In the genomic region with DNA sequence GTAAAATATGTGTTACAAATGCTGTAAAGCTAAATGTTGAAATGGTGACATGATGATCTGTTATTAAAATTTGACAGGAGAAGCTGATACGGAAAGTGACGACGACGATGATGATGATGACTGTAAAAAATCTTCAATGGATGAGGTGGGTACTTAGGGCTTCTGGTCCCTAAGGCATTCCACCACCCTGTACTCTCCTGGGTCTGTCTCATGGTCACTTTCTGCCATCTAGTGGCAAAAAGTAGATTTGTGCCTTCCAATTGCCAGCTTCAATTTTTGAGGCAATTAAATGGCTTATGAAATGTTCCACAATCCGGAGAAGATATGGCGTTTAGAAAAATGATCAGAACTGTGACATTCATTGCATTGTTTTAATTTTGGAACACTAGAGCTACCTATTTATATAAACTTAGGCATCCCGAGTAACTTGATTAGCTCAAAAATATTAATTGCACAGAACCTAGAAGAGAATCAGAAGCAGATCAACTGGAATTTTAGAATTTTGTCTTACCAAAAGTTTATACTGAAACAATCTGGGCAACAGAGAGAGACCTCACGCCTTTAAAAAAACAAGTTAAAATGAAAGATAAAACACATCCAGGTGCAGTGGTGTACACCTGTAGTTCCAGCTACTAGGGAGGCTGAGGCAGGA, we compare ENCODE assay signal across 1 cellular context.
A peak's percentile ranks its signal among the peaks of the same experiment; 100 is the strongest.
TF ChIP-seq lines count a peak whose summit lies in the region.

No MANE protein-coding gene starts in this region.

TF ChIP-seq in HepG2, 621 proteins besides CTCF, POLR2A, EP300 and RAD21 (continued from another document and continues in another):
- TF ChIP-seq, protein P1, sequence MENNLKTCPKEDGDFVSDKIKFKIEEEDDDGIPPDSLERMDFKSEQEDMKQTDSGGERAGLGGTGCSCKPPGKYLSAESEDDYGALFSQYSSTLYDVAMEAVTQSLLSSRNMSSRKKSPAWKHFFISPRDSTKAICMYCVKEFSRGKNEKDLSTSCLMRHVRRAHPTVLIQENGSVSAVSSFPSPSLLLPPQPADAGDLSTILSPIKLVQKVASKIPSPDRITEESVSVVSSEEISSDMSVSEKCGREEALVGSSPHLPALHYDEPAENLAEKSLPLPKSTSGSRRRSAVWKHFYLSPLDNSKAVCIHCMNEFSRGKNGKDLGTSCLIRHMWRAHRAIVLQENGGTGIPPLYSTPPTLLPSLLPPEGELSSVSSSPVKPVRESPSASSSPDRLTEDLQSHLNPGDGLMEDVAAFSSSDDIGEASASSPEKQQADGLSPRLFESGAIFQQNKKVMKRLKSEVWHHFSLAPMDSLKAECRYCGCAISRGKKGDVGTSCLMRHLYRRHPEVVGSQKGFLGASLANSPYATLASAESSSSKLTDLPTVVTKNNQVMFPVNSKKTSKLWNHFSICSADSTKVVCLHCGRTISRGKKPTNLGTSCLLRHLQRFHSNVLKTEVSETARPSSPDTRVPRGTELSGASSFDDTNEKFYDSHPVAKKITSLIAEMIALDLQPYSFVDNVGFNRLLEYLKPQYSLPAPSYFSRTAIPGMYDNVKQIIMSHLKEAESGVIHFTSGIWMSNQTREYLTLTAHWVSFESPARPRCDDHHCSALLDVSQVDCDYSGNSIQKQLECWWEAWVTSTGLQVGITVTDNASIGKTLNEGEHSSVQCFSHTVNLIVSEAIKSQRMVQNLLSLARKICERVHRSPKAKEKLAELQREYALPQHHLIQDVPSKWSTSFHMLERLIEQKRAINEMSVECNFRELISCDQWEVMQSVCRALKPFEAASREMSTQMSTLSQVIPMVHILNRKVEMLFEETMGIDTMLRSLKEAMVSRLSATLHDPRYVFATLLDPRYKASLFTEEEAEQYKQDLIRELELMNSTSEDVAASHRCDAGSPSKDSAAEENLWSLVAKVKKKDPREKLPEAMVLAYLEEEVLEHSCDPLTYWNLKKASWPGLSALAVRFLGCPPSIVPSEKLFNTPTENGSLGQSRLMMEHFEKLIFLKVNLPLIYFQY (CRISPR knock-in tag; IDR thresholded peaks at IDR 0.05; ENCODE audit: borderline replicate concordance), result 0 out of 2 replicates have a peak, but pooled peaks have one; percentile 37
- TF ChIP-seq ZSCAN29 (CRISPR knock-in tag; conservative IDR thresholded peaks at IDR 0.05) (no peak), TEAD3 (CRISPR knock-in tag; optimal IDR thresholded peaks at IDR 0.05; ENCODE audit: borderline replicate concordance) (peak; percentile 76), NCOA2 (CRISPR knock-in tag; IDR thresholded peaks at IDR 0.05) (no peak), ZNF441 (CRISPR knock-in tag; IDR thresholded peaks at IDR 0.05; ENCODE audit: borderline replicate concordance) (no peak), SNAI1 (CRISPR knock-in tag; IDR thresholded peaks at IDR 0.05; ENCODE audit: borderline replicate concordance) (no peak), HOXA5 (CRISPR knock-in tag; IDR thresholded peaks at IDR 0.05) (peak; percentile 37; the same call in 1 of the 2 replicates), GTF3A (CRISPR knock-in tag; conservative IDR thresholded peaks at IDR 0.05) (no peak), ZNF850 (CRISPR knock-in tag; conservative IDR thresholded peaks at IDR 0.05) (no peak), ZNF432 (CRISPR knock-in tag; IDR thresholded peaks at IDR 0.05; ENCODE audit: borderline replicate concordance) (no peak), PPARG (CRISPR knock-in tag; conservative IDR thresholded peaks at IDR 0.05) (0 out of 2 replicates have a peak, but pooled peaks have one; percentile 21), CENPT (CRISPR knock-in tag; IDR thresholded peaks at IDR 0.05; ENCODE audit: low read depth) (no peak), NR1H2 (CRISPR knock-in tag; IDR thresholded peaks at IDR 0.05; ENCODE audit: borderline replicate concordance, low read depth) (no peak), SRSF9 (IDR thresholded peaks at IDR 0.05; ENCODE audit: borderline replicate concordance, insufficient read depth, low read depth, low read length, poor library complexity, severe bottlenecking) (no peak), KLF16 (CRISPR knock-in tag; IDR thresholded peaks at IDR 0.05) (no peak), ZNF30 (CRISPR knock-in tag; IDR thresholded peaks at IDR 0.05) (no peak), ARNTL (CRISPR knock-in tag; IDR thresholded peaks at IDR 0.05) (no peak), KDM2A (CRISPR knock-in tag; IDR thresholded peaks at IDR 0.05; ENCODE audit: borderline replicate concordance, low read depth) (no peak), SMC3 (IDR thresholded peaks at IDR 0.05; ENCODE audit: low read length) (peak; percentile 93), YEATS4 (CRISPR knock-in tag; IDR thresholded peaks at IDR 0.05; ENCODE audit: borderline replicate concordance) (no peak), ZNF350 (CRISPR knock-in tag; IDR thresholded peaks at IDR 0.05; ENCODE audit: borderline replicate concordance, low read depth) (no peak), ZNF773 (CRISPR knock-in tag; IDR thresholded peaks at IDR 0.05; ENCODE audit: borderline replicate concordance) (no peak), NFE2L2 (IDR thresholded peaks at IDR 0.05; ENCODE audit: low read length) (peak; percentile 26; the same call in 1 of the 2 replicates), ASH2L (IDR thresholded peaks at IDR 0.05; ENCODE audit: insufficient read length, low read depth, low read length) (peak; percentile 18), ZNF790 (CRISPR knock-in tag; IDR thresholded peaks at IDR 0.05; ENCODE audit: borderline replicate concordance) (no peak), ZNF547 (CRISPR knock-in tag; IDR thresholded peaks at IDR 0.05) (no peak), KAT8 (CRISPR knock-in tag; IDR thresholded peaks at IDR 0.05) (0 out of 2 replicates have a peak, but pooled peaks have one; percentile 30)
- TF ChIP-seq, protein P2, sequence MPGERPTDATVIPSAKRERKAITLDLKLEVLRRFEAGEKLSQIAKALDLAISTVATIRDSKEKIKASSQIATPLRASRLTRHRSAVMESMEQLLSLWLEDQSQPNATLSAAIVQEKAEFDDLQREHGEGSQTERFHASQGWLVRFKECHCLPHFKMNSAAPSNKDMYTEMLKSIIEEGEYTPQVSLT (CRISPR knock-in tag; IDR thresholded peaks at IDR 0.05; ENCODE audit: borderline replicate concordance, low read depth), result no peak
- TF ChIP-seq, protein P3, sequence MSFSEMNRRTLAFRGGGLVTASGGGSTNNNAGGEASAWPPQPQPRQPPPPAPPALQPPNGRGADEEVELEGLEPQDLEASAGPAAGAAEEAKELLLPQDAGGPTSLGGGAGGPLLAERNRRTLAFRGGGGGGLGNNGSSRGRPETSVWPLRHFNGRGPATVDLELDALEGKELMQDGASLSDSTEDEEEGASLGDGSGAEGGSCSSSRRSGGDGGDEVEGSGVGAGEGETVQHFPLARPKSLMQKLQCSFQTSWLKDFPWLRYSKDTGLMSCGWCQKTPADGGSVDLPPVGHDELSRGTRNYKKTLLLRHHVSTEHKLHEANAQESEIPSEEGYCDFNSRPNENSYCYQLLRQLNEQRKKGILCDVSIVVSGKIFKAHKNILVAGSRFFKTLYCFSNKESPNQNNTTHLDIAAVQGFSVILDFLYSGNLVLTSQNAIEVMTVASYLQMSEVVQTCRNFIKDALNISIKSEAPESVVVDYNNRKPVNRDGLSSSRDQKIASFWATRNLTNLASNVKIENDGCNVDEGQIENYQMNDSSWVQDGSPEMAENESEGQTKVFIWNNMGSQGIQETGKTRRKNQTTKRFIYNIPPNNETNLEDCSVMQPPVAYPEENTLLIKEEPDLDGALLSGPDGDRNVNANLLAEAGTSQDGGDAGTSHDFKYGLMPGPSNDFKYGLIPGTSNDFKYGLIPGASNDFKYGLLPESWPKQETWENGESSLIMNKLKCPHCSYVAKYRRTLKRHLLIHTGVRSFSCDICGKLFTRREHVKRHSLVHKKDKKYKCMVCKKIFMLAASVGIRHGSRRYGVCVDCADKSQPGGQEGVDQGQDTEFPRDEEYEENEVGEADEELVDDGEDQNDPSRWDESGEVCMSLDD (CRISPR knock-in tag; IDR thresholded peaks at IDR 0.05; ENCODE audit: borderline replicate concordance), result no peak
- TF ChIP-seq, protein P4, sequence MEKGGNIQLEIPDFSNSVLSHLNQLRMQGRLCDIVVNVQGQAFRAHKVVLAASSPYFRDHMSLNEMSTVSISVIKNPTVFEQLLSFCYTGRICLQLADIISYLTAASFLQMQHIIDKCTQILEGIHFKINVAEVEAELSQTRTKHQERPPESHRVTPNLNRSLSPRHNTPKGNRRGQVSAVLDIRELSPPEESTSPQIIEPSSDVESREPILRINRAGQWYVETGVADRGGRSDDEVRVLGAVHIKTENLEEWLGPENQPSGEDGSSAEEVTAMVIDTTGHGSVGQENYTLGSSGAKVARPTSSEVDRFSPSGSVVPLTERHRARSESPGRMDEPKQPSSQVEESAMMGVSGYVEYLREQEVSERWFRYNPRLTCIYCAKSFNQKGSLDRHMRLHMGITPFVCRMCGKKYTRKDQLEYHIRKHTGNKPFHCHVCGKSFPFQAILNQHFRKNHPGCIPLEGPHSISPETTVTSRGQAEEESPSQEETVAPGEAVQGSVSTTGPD (CRISPR knock-in tag; IDR thresholded peaks at IDR 0.05), result no peak
- TF ChIP-seq, protein P5, sequence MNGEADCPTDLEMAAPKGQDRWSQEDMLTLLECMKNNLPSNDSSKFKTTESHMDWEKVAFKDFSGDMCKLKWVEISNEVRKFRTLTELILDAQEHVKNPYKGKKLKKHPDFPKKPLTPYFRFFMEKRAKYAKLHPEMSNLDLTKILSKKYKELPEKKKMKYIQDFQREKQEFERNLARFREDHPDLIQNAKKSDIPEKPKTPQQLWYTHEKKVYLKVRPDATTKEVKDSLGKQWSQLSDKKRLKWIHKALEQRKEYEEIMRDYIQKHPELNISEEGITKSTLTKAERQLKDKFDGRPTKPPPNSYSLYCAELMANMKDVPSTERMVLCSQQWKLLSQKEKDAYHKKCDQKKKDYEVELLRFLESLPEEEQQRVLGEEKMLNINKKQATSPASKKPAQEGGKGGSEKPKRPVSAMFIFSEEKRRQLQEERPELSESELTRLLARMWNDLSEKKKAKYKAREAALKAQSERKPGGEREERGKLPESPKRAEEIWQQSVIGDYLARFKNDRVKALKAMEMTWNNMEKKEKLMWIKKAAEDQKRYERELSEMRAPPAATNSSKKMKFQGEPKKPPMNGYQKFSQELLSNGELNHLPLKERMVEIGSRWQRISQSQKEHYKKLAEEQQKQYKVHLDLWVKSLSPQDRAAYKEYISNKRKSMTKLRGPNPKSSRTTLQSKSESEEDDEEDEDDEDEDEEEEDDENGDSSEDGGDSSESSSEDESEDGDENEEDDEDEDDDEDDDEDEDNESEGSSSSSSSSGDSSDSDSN (CRISPR knock-in tag; IDR thresholded peaks at IDR 0.05), result no peak
- TF ChIP-seq, protein P6, sequence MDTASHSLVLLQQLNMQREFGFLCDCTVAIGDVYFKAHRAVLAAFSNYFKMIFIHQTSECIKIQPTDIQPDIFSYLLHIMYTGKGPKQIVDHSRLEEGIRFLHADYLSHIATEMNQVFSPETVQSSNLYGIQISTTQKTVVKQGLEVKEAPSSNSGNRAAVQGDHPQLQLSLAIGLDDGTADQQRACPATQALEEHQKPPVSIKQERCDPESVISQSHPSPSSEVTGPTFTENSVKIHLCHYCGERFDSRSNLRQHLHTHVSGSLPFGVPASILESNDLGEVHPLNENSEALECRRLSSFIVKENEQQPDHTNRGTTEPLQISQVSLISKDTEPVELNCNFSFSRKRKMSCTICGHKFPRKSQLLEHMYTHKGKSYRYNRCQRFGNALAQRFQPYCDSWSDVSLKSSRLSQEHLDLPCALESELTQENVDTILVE (CRISPR knock-in tag; IDR thresholded peaks at IDR 0.05), result no peak
- TF ChIP-seq, protein P7, sequence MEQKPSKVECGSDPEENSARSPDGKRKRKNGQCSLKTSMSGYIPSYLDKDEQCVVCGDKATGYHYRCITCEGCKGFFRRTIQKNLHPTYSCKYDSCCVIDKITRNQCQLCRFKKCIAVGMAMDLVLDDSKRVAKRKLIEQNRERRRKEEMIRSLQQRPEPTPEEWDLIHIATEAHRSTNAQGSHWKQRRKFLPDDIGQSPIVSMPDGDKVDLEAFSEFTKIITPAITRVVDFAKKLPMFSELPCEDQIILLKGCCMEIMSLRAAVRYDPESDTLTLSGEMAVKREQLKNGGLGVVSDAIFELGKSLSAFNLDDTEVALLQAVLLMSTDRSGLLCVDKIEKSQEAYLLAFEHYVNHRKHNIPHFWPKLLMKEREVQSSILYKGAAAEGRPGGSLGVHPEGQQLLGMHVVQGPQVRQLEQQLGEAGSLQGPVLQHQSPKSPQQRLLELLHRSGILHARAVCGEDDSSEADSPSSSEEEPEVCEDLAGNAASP (CRISPR knock-in tag; IDR thresholded peaks at IDR 0.05; ENCODE audit: borderline replicate concordance), result peak; percentile 30; the same call in 1 of the 2 replicates
- TF ChIP-seq, protein P8, sequence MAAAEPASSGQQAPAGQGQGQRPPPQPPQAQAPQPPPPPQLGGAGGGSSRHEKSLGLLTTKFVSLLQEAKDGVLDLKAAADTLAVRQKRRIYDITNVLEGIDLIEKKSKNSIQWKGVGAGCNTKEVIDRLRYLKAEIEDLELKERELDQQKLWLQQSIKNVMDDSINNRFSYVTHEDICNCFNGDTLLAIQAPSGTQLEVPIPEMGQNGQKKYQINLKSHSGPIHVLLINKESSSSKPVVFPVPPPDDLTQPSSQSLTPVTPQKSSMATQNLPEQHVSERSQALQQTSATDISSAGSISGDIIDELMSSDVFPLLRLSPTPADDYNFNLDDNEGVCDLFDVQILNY (CRISPR knock-in tag; conservative IDR thresholded peaks at IDR 0.05), result no peak
- TF ChIP-seq, protein P9, sequence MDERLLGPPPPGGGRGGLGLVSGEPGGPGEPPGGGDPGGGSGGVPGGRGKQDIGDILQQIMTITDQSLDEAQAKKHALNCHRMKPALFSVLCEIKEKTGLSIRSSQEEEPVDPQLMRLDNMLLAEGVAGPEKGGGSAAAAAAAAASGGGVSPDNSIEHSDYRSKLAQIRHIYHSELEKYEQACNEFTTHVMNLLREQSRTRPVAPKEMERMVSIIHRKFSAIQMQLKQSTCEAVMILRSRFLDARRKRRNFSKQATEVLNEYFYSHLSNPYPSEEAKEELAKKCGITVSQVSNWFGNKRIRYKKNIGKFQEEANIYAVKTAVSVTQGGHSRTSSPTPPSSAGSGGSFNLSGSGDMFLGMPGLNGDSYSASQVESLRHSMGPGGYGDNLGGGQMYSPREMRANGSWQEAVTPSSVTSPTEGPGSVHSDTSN (CRISPR knock-in tag; IDR thresholded peaks at IDR 0.05), result no peak
- TF ChIP-seq, protein P10, sequence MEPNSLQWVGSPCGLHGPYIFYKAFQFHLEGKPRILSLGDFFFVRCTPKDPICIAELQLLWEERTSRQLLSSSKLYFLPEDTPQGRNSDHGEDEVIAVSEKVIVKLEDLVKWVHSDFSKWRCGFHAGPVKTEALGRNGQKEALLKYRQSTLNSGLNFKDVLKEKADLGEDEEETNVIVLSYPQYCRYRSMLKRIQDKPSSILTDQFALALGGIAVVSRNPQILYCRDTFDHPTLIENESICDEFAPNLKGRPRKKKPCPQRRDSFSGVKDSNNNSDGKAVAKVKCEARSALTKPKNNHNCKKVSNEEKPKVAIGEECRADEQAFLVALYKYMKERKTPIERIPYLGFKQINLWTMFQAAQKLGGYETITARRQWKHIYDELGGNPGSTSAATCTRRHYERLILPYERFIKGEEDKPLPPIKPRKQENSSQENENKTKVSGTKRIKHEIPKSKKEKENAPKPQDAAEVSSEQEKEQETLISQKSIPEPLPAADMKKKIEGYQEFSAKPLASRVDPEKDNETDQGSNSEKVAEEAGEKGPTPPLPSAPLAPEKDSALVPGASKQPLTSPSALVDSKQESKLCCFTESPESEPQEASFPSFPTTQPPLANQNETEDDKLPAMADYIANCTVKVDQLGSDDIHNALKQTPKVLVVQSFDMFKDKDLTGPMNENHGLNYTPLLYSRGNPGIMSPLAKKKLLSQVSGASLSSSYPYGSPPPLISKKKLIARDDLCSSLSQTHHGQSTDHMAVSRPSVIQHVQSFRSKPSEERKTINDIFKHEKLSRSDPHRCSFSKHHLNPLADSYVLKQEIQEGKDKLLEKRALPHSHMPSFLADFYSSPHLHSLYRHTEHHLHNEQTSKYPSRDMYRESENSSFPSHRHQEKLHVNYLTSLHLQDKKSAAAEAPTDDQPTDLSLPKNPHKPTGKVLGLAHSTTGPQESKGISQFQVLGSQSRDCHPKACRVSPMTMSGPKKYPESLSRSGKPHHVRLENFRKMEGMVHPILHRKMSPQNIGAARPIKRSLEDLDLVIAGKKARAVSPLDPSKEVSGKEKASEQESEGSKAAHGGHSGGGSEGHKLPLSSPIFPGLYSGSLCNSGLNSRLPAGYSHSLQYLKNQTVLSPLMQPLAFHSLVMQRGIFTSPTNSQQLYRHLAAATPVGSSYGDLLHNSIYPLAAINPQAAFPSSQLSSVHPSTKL (CRISPR knock-in tag; IDR thresholded peaks at IDR 0.05), result 0 out of 2 replicates have a peak, but pooled peaks have one; percentile 32
